ENCODE assay signal across 8 cellular contexts in genomic region chr1:207321790-207322530, GRCh38. TPM values are rescaled to one million over a fixed set of nuclear protein-coding genes. Genes with fewer than 3 reads are reported as not detected.
DNase-seq lines count a peak whose midpoint lies in the region; ATAC-seq, FAIRE-seq and TF ChIP-seq lines count a peak whose summit lies in the region.

No MANE protein-coding gene starts in this region.

- no peak overlapping the region for H2BK120ac ChIP-seq in H1 (replicated peaks; ENCODE audit: low read depth, low read length)

- no peaks in the 10 kb centered on the region for H3K27me3 ChIP-seq in SJSA1 (replicated peaks)
- no peaks in the 10 kb centered on the region for H3K27me3 ChIP-seq in H1 (replicated peaks in 1 of 4; ENCODE audit: control insufficient read depth in 3 of 4, extremely low read depth in 1 of 4, insufficient read depth in 3 of 4, low read length in 3 of 4)

- TF ChIP-seq CTCF in H1 (IDR thresholded peaks at IDR 0.05; ENCODE audit: control extremely low read depth in 1 of 3, insufficient read depth in 1 of 3, low read depth in 1 of 3, low read length in 3 of 3) (no peak), mucosa of descending colon (IDR thresholded peaks at IDR 0.05) (no peak)

- no peaks in the 10 kb centered on the region for H3K9me3 ChIP-seq in SJSA1 (replicated peaks)
- no peaks in the 10 kb centered on the region for H3K9me3 ChIP-seq in H1 (ENCODE audit: insufficient read depth in 2 of 2, low read depth in 1 of 2, low read length in 1 of 2)
- H3K9me3 ChIP-seq in mucosa of descending colon: no peaks in the 10 kb centered on the region

- H2BK15ac ChIP-seq in H1 (ENCODE audit: low read length): no peak overlapping the region

- H3K18ac ChIP-seq in H1 (ENCODE audit: extremely low read depth, low read length): peak overlapping the region; percentile 79; the same call in 1 of the 2 replicates

- H3K9ac ChIP-seq in H1 (replicated peaks in 1 of 4; ENCODE audit: extremely low read depth in 1 of 4, low read depth in 3 of 4, low read length in 3 of 4): peak overlapping the region; percentile 89 to 97 (median 91)

- H3K27ac ChIP-seq in SJSA1 (peak overlapping the region; percentile 85), H1 (ENCODE audit: low read depth, low read length) (peak overlapping the region; percentile 94)

- no peak overlapping the region for H2AK5ac ChIP-seq in H1 (ENCODE audit: low read depth, low read length)

- H3K23ac ChIP-seq in H1 (ENCODE audit: insufficient read length): no peak overlapping the region

- FAIRE-seq in H1 (lab: Jason Lieb, UNC): no peak

- peak overlapping the region; percentile 86 to 98 for H3K4me2 ChIP-seq in H1 (ENCODE audit: insufficient read depth in 1 of 2, low read depth in 2 of 2, low read length in 2 of 2)

- H3K4me3 ChIP-seq in SJSA1 (peak overlapping the region; percentile 74), H1 (ENCODE audit: extremely low read depth in 1 of 4, insufficient read depth in 2 of 4, low read depth in 3 of 4, low read length in 4 of 4) (peak overlapping the region; percentile 60 to 92 (median 84)), mucosa of descending colon (peak overlapping the region; percentile 51)

- H2BK20ac ChIP-seq in H1 (ENCODE audit: low read length): no peak overlapping the region

- POLR2A ChIA-PET in H1 (lab: Charles Lee; ENCODE audit: partially characterized antibody): interaction anchor here (0.7 to 2.1 kb wide), 28 partner anchors 8 to 351 kb away, joined by 3 to 21 read pairs (median 4); partner anchors contain the start of gene CR1

- no peak overlapping the region for H3K14ac ChIP-seq in H1 (ENCODE audit: insufficient read length)

- peak overlapping the region; percentile 63 for H2AFZ ChIP-seq in H1 (ENCODE audit: low read length)

- H3K4ac ChIP-seq in H1 (replicated peaks; ENCODE audit: insufficient read length, low read depth, low read length): peak overlapping the region; percentile 83

- ATAC-seq in HG02571 (IDR thresholded peaks at IDR 0.05; ENCODE audit: unreplicated experiment) (peak; percentile 32), mucosa of descending colon (peak; percentile 26)

- peak in 1 of 2 experiments; percentile 14; a peak in 1 of 3 replicates for TF ChIP-seq POLR2A in H1 (IDR thresholded peaks at IDR 0.05; ENCODE audit: control extremely low read depth in 1 of 2, low read depth in 2 of 2, low read length in 2 of 2)

- H3K79me2 ChIP-seq in H1 (ENCODE audit: control insufficient read depth in 1 of 2, insufficient read depth in 2 of 2, low read length in 2 of 2): peaks cover 0 to 9% of the 10 kb centered on the region in 2 experiments; a peak in 3 of 4 replicates

- H3K23me2 ChIP-seq in H1 (ENCODE audit: low read depth, low read length): peaks cover 3% of the 10 kb centered on the region

- peak overlapping the region; percentile 46 for H4K91ac ChIP-seq in H1 (replicated peaks; ENCODE audit: insufficient read length, low read length)

- no peak overlapping the region for H4K5ac ChIP-seq in H1 (ENCODE audit: insufficient read length, low read depth, low read length)

- H2BK5ac ChIP-seq in H1 (ENCODE audit: low read depth, low read length): peak overlapping the region; percentile 47; the same call in 1 of the 2 replicates

- TF ChIP-seq EP300 in H1 (IDR thresholded peaks at IDR 0.05; ENCODE audit: borderline replicate concordance in 1 of 2, low read depth in 2 of 2, low read length in 2 of 2): no peak

- peak overlapping the region; percentile 55; the same call in 1 of the 2 replicates for H2BK12ac ChIP-seq in H1 (ENCODE audit: low read depth, low read length)

- WGBS in H1 (ENCODE audit: extremely low coverage in 1 of 2, insufficient coverage in 1 of 2, insufficient read length in 1 of 2, insufficient replicate concordance in 2 of 2, low coverage in 1 of 2, low lambda C conversion rate in 2 of 2, missing lambda C conversion rate in 1 of 2), 2 experiments: 5% methylated on average over 29 of the region's 36 CpGs; no CpG with 5 or more reads in 1 of the 2 experiments

- CTCF ChIA-PET in H1 (lab: Charles Lee; ENCODE audit: partially characterized antibody): interaction anchor here (0.6 to 1.5 kb wide), 10 partner anchors 10 to 298 kb away, joined by 3 to 7 read pairs (median 4); no protein-coding TSS in a partner anchor

- no peaks in the 10 kb centered on the region for H4K20me1 ChIP-seq in H1 (replicated peaks in 1 of 2; ENCODE audit: control insufficient read depth in 1 of 2, insufficient read depth in 2 of 2, low read length in 2 of 2)

- H3K56ac ChIP-seq in H1 (replicated peaks; ENCODE audit: insufficient read length, low read depth, low read length): peak overlapping the region; percentile 33

- H3K79me1 ChIP-seq in H1 (ENCODE audit: low read depth, low read length): no peaks in the 10 kb centered on the region

- H3K36me3 ChIP-seq in SJSA1 (peaks cover 26% of the 10 kb centered on the region), H1 (ENCODE audit: control insufficient read depth in 2 of 4, insufficient read depth in 4 of 4, low read length in 3 of 4) (peaks cover 7 to 35% (median 10%) of the 10 kb centered on the region in 4 experiments; a peak in 7 of 8 replicates), mucosa of descending colon (ENCODE audit: low read depth) (no peaks in the 10 kb centered on the region)

- DNase-seq in ELR (ENCODE audit: low read depth) (peak; percentile 36), SJSA1 (ENCODE audit: low read depth in 1 of 2, low spot score in 2 of 2) (no peak), H1 (ENCODE audit: low read depth in 1 of 2, low spot score in 2 of 2) (no peak), mucosa of descending colon (peak in 1 of 3 donors; percentile 35), MV-4-11 (lab: John Stamatoyannopoulos, UW) (no peak), NCI-H2029 treated with DMSO at 0.1 percent for 48 hours (lab: John Stamatoyannopoulos, UW) (no peak)
- DNase-seq in stimulated activated CD4-positive, alpha-beta T cell treated with anti-CD3 and anti-CD28 coated beads, Interleukin-4, amount 100 ng/mL, for 24 hours: no peak

- TF ChIP-seq RAD21 in H1 (IDR thresholded peaks at IDR 0.05 in 1 of 2, conservative IDR thresholded peaks at IDR 0.05 in 1 of 2; ENCODE audit: low read depth in 2 of 2, low read length in 2 of 2): no peak; a peak in 1 of 4 replicates

- intact Hi-C loops in mucosa of descending colon (cut with DNase I, micrococcal nuclease): no loop called here

- H4K8ac ChIP-seq in H1 (ENCODE audit: extremely low read depth, insufficient read depth, low read length): peak overlapping the region; percentile 96

- peaks cover 14% of the 10 kb centered on the region; the same call in 1 of the 2 replicates for H3K4me1 ChIP-seq in SJSA1 (replicated peaks)
- peaks cover under 1 to 2% (median 1%) of the 10 kb centered on the region in 4 experiments; a peak in 2 of 7 replicates for H3K4me1 ChIP-seq in H1 (replicated peaks in 1 of 4; ENCODE audit: control insufficient read depth in 3 of 4, insufficient read depth in 4 of 4, low read length in 3 of 4)
- H3K4me1 ChIP-seq in mucosa of descending colon (ENCODE audit: low read depth): peaks cover 15% of the 10 kb centered on the region

TF ChIP-seq in H1, 55 proteins besides CTCF, POLR2A, EP300 and RAD21:
- TF ChIP-seq NRF1 (IDR thresholded peaks at IDR 0.05; ENCODE audit: low read depth, low read length) (no peak), TAF7 (optimal IDR thresholded peaks at IDR 0.05; ENCODE audit: borderline replicate concordance, low read depth, low read length) (peak; percentile 8), E2F6 (IDR thresholded peaks at IDR 0.05) (peak; percentile 65), USF2 (IDR thresholded peaks at IDR 0.05; ENCODE audit: low read length) (no peak), RXRA (IDR thresholded peaks at IDR 0.05; ENCODE audit: insufficient read depth, low read depth, low read length) (no peak), SIN3A (conservative IDR thresholded peaks at IDR 0.05 in 1 of 2, IDR thresholded peaks at IDR 0.05 in 1 of 2; ENCODE audit: low read depth in 1 of 2, low read length in 2 of 2) (0 out of 4 replicates have a peak, but pooled peaks have one; percentile 16 to 63), KDM4A (IDR thresholded peaks at IDR 0.05; ENCODE audit: low read depth, low read length, severe bottlenecking) (peak; percentile 59), KDM1A (IDR thresholded peaks at IDR 0.05; ENCODE audit: borderline replicate concordance, low read length) (no peak), TAF1 (IDR thresholded peaks at IDR 0.05; ENCODE audit: low read depth, low read length) (0 out of 2 replicates have a peak, but pooled peaks have one; percentile 6), EGR1 (IDR thresholded peaks at IDR 0.05; ENCODE audit: borderline replicate concordance, low read depth, low read length) (no peak)
TF ChIP-seq in H1: peak in this region for 5.

RNA-seq across cellular contexts. Expression of gene CD55, which starts 0.5 kb away (rescaled TPM):
- 48.7 and 59.5 TPM in 2 replicates for total RNA-seq in SJSA1 (2014; rRNA removed; shearing (Covaris generic))
- 22.8 and 26.8 TPM in 2 replicates for total RNA-seq in H1 (2021; fragmentation: NEBNext Ultra II Directional; extraction: Animal tissue kit (Norgen Biotek cat#: 25700))
- 15.4 and 20.1 TPM in 2 replicates for polyA plus RNA-seq in H1 (2011; rRNA removed)
- 27.0 TPM for polyA plus RNA-seq in H1 (2011; cell fraction: cytosol; rRNA removed)
- 18.9 TPM for polyA plus RNA-seq in H1 (2011; cell fraction: nucleus; rRNA removed)
- polyA plus RNA-seq in H1 (2012, experiment 1 of 2): 19.9 to 25.9 TPM (median 21.2 TPM) in 4 replicates
- polyA plus RNA-seq in H1 (2012, experiment 2 of 2): 3.2 TPM
- 30.2 TPM for polyA plus RNA-seq in H1 (2013, experiment 1 of 2)
- 34.2 TPM for polyA plus RNA-seq in H1 (2013, experiment 2 of 2)
- 16.9 and 20.2 TPM in 2 replicates for polyA minus RNA-seq in H1 (2011; rRNA and poly(A)+ RNA removed)
- polyA minus RNA-seq in H1 (2011; cell fraction: cytosol; rRNA and poly(A)+ RNA removed): 19.7 TPM
- polyA minus RNA-seq in H1 (2011; cell fraction: nucleus; rRNA and poly(A)+ RNA removed): 41.8 TPM
- total RNA-seq in mucosa of descending colon: 10 to 100 TPM; 40.1 to 53.0 (median 50.8) TPM
